ENCODE assay signal across 1 cellular context in genomic region chr6:35216832-35217811, GRCh38.
TF ChIP-seq lines count a peak whose summit lies in the region.

No MANE protein-coding gene starts in this region.

TF ChIP-seq in GM23338, 12 proteins besides CTCF, POLR2A, EP300 and RAD21:
- TF ChIP-seq ZNF462 (CRISPR knock-in tag; IDR thresholded peaks at IDR 0.05), result no peak
- no peak for TF ChIP-seq STAT1 (IDR thresholded peaks at IDR 0.05; ENCODE audit: unreplicated experiment)
- no peak for TF ChIP-seq POLR2AphosphoS5 (IDR thresholded peaks at IDR 0.05; ENCODE audit: low read depth)
- no peak for TF ChIP-seq NANOG (IDR thresholded peaks at IDR 0.05; ENCODE audit: borderline replicate concordance)
- no peak for TF ChIP-seq EZH2phosphoT487 (IDR thresholded peaks at IDR 0.05; ENCODE audit: unreplicated experiment)
- no peak for TF ChIP-seq REST (IDR thresholded peaks at IDR 0.05; ENCODE audit: unreplicated experiment)
- no peak for TF ChIP-seq ZNF114 (CRISPR knock-in tag; IDR thresholded peaks at IDR 0.05)
- no peak for TF ChIP-seq ETS1 (IDR thresholded peaks at IDR 0.05)
- no peak for TF ChIP-seq ZNF331 (CRISPR knock-in tag; IDR thresholded peaks at IDR 0.05; ENCODE audit: low read depth)
TF ChIP-seq in GM23338: peak in this region for 0.
